Comparison of ENCODE assay signal across 20 cellular contexts in genomic region chr1:1228596-1229321, GRCh38. TPM values are rescaled to one million over a fixed set of nuclear protein-coding genes. Genes with fewer than 3 reads are reported as not detected.
"Had no signal": no experiment of that assay in that cellular context is flagged by ENCODE, and none has a peak within 500 bp of the region (broad histone marks: within the 10 kb centered on the region; RNA-seq: fewer than 3 reads in every experiment).

No MANE protein-coding gene starts in this region.

- DNase-seq: activated CD4-positive, alpha-beta T cell treated with anti-CD3 and anti-CD28 coated beads, Interleukin-2, amount 50 U/mL, for 4 hours; activated CD4-positive, CD25-positive, alpha-beta regulatory T cell treated with anti-CD3 and anti-CD28 coated beads, Interleukin-2, amount 50 U/mL, for 72 hours; activated gamma-delta T cell treated with Interleukin-2 at 50 U/mL for 16 hours; amniotic stem cell; central memory CD4-positive, alpha-beta T cell; esophagus squamous epithelium; islet precursor cell; T-cell; T1000 had no signal

- H3K9me3 ChIP-seq: esophagus squamous epithelium, suprapubic skin had no signal

- H3K27me3 Mint-ChIP-seq: activated naive CD8-positive, alpha-beta T cell; stimulated activated naive CD8-positive, alpha-beta T cell treated with anti-CD3 and anti-CD28 coated beads, Interleukin-15, Interleukin-2, amounts not matched to agents 100 ng/mL and 50 ng/mL, for 24 hours; T-cell; type B pancreatic cell had no signal

- H2AFZ ChIP-seq: hepatocyte had no signal

- H3K4me3 ChIP-seq: coronary artery, esophagus squamous epithelium, hepatocyte, suprapubic skin had no signal

- H3K9me3 Mint-ChIP-seq: stimulated activated naive CD8-positive, alpha-beta T cell treated with anti-CD3 and anti-CD28 coated beads, Interleukin-15, Interleukin-2, amounts not matched to agents 100 ng/mL and 50 ng/mL, for 24 hours; T-cell; type B pancreatic cell had no signal

- H3K27me3 ChIP-seq: esophagus squamous epithelium, hepatocyte, suprapubic skin had no signal

- ATAC-seq: sciatic nerve, T-cell had no signal

- H3K27ac ChIP-seq: coronary artery, esophagus squamous epithelium, hepatocyte, suprapubic skin had no signal

RNA-seq across cellular contexts. Expression of gene TNFRSF4, which starts 14.8 kb away (rescaled TPM):
- total RNA-seq: hepatocyte had no signal
- polyA plus RNA-seq: hepatocyte had no signal

RNA-seq across cellular contexts. Expression of gene TNFRSF18, which starts 22.4 kb away (rescaled TPM):
- total RNA-seq: fibroblast of villous mesenchyme, hepatocyte, neural crest cell, osteocyte, pulmonary artery endothelial cell had no signal
